Comparison of ENCODE assay signal across 8 cellular contexts in the genomic region with DNA sequence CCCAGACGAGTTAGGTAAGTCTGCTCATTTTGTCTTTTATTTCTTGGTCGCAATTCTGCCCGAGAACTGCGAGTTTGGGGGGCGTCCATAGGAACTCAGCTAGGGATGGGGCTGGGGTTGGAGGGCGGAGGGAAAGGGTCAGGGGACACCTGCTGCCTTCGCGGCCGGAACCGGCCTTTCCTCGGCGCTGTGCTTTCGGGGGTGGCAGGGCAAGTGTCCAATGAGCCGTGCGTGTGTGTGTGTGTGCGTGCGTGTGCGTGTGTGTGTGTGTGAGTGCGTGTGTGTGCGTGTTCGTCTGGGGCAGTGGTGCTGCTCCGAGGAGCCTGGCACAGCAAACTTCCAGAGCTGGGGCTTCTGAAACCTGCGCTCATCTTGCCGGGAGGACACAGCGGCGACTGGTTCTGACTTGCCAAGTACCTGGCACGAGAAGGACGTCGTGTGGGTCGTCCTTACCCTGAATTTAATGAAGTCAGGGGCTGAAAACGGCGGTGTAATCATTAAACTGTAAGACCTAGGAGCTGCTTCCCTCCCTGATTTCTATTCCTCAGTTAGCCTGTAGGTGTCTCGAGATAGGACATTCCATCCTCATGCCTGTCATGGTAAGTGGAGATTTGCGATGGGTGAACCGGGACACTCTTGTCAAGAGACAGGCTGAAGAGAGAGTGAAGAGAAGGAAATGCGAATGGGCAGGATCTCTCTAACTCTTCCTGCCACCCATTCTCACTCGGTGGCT. TPM values are rescaled to one million over a fixed set of nuclear protein-coding genes. Genes with fewer than 3 reads are reported as not detected.
DNase-seq lines count a peak whose midpoint lies in the region; ATAC-seq, FAIRE-seq and TF ChIP-seq lines count a peak whose summit lies in the region.

No MANE protein-coding gene starts in this region.

- H4K20me1 ChIP-seq in neural progenitor cell (ENCODE audit: low read depth): no peaks in the 10 kb centered on the region

- H3K27ac ChIP-seq in gastroesophageal sphincter (peak overlapping the region; percentile 49 to 87 (median 86)), neural progenitor cell (no peak overlapping the region)

- FAIRE-seq in D721Med (lab: Jason Lieb, UNC): no peak

- no peaks in the 10 kb centered on the region for H3F3A ChIP-seq in neural progenitor cell (ENCODE audit: low read depth)

- peaks cover 3% of the 10 kb centered on the region for H3K79me2 ChIP-seq in neural progenitor cell (ENCODE audit: low read depth)

- no peak for TF ChIP-seq EP300 in gastroesophageal sphincter (IDR thresholded peaks at IDR 0.05)

- no peaks in the 10 kb centered on the region for H3K9me3 ChIP-seq in gastroesophageal sphincter
- no peaks in the 10 kb centered on the region for H3K9me3 ChIP-seq in neural progenitor cell (ENCODE audit: low read depth)

- peaks cover 13% of the 10 kb centered on the region for H3K4me1 Mint-ChIP-seq in activated CD8-positive, alpha-beta T cell treated with anti-CD3 and anti-CD28 coated beads for 36 hours (ENCODE audit: low read depth)
- peaks cover 29% of the 10 kb centered on the region for H3K4me1 Mint-ChIP-seq in neural progenitor cell

- H3K27me3 Mint-ChIP-seq in activated CD8-positive, alpha-beta T cell treated with anti-CD3 and anti-CD28 coated beads for 36 hours: peaks cover 32% of the 10 kb centered on the region
- peaks cover 7% of the 10 kb centered on the region for H3K27me3 Mint-ChIP-seq in neural progenitor cell (ENCODE audit: insufficient read depth, low read depth)

- 0% methylated on average over 6 to 8 of the region's 37 CpGs for WGBS in gastroesophageal sphincter (ENCODE audit: low coverage in 1 of 2), 2 donors

- H3K9me3 Mint-ChIP-seq in activated CD8-positive, alpha-beta T cell treated with anti-CD3 and anti-CD28 coated beads for 36 hours: no peaks in the 10 kb centered on the region
- no peaks in the 10 kb centered on the region for H3K9me3 Mint-ChIP-seq in neural progenitor cell

- no peak overlapping the region for H3K9ac ChIP-seq in neural progenitor cell

- H3K4me2 ChIP-seq in neural progenitor cell: peak overlapping the region; percentile 79

- TF ChIP-seq CTCF in D721Med (IDR thresholded peaks at IDR 0.05; ENCODE audit: insufficient read depth, missing control alignments): peak; percentile 44
- no peak for TF ChIP-seq CTCF in activated CD8-positive, alpha-beta T cell treated with anti-CD3 and anti-CD28 coated beads for 36 hours (IDR thresholded peaks at IDR 0.05)
- peak; percentile 44 to 74 (median 70) for TF ChIP-seq CTCF in gastroesophageal sphincter (IDR thresholded peaks at IDR 0.05)
- peak; percentile 58 for TF ChIP-seq CTCF in neural progenitor cell (IDR thresholded peaks at IDR 0.05)

- TF ChIP-seq POLR2A in gastroesophageal sphincter (IDR thresholded peaks at IDR 0.05): no peak

- H3K4me3 ChIP-seq in gastroesophageal sphincter: peak overlapping the region; percentile 54 to 85
- H3K4me3 ChIP-seq in neural progenitor cell: peak overlapping the region; percentile 51

- peak overlapping the region; percentile 95 for H2AFZ ChIP-seq in neural progenitor cell (replicated peaks)

- POLR2A ChIA-PET in activated CD8-positive, alpha-beta T cell treated with anti-CD3 and anti-CD28 coated beads for 36 hours (lab: Charles Lee): interaction anchor here (1.0 kb wide), 1 partner anchor 10 kb away, joined by 3 read pairs; no protein-coding TSS in a partner anchor

- peak overlapping the region; percentile 56 for H3K4me3 Mint-ChIP-seq in activated CD8-positive, alpha-beta T cell treated with anti-CD3 and anti-CD28 coated beads for 36 hours
- peak overlapping the region; percentile 97 for H3K4me3 Mint-ChIP-seq in neural progenitor cell

- H3K36me3 ChIP-seq in gastroesophageal sphincter (no peaks in the 10 kb centered on the region), neural progenitor cell (no peaks in the 10 kb centered on the region)

- intact Hi-C loops in activated CD8-positive, alpha-beta T cell treated with anti-CD3 and anti-CD28 coated beads for 36 hours (cut with micrococcal nuclease): no loop called here

- H3K27ac Mint-ChIP-seq in activated CD8-positive, alpha-beta T cell treated with anti-CD3 and anti-CD28 coated beads for 36 hours: no peak overlapping the region
- H3K27ac Mint-ChIP-seq in neural progenitor cell: peak overlapping the region; percentile 72

- no peaks in the 10 kb centered on the region for H3K36me3 Mint-ChIP-seq in activated CD8-positive, alpha-beta T cell treated with anti-CD3 and anti-CD28 coated beads for 36 hours (ENCODE audit: low read depth)
- H3K36me3 Mint-ChIP-seq in neural progenitor cell: peaks cover 2% of the 10 kb centered on the region

- CTCF ChIA-PET in activated CD8-positive, alpha-beta T cell treated with anti-CD3 and anti-CD28 coated beads for 36 hours (lab: Charles Lee): interaction anchor here (0.6 to 1.4 kb wide), 5 partner anchors 15 to 218 kb away, joined by 3 read pairs; no protein-coding TSS in a partner anchor

- H3K4me1 ChIP-seq in gastroesophageal sphincter (peaks cover 3 to 69% (median 9%) of the 10 kb centered on the region in 3 donors), neural progenitor cell (peaks cover 8% of the 10 kb centered on the region)

- H3K27me3 ChIP-seq in gastroesophageal sphincter: no peaks in the 10 kb centered on the region
- peaks cover 28% of the 10 kb centered on the region for H3K27me3 ChIP-seq in neural progenitor cell

- ATAC-seq in GM21529 (IDR thresholded peaks at IDR 0.05; ENCODE audit: unreplicated experiment): peak; percentile 62
- peak; percentile 55 for ATAC-seq in activated CD8-positive, alpha-beta T cell treated with anti-CD3 and anti-CD28 coated beads for 36 hours
- peak; percentile 69 for ATAC-seq in gastroesophageal sphincter
- no peak for ATAC-seq in HG02571 (IDR thresholded peaks at IDR 0.05; ENCODE audit: unreplicated experiment)
- no peak for ATAC-seq in HG03095 (IDR thresholded peaks at IDR 0.05; ENCODE audit: unreplicated experiment)

- DNase-seq in D721Med (ENCODE audit: insufficient read length, low spot score): peak; percentile 53
- DNase-seq in NCI-H2029 (lab: John Stamatoyannopoulos, UW): peak; percentile 42
- peak; percentile 5 for DNase-seq in activated CD8-positive, alpha-beta T cell treated with anti-CD3 and anti-CD28 coated beads for 36 hours
- peak; percentile 71 for DNase-seq in neural progenitor cell (ENCODE audit: low spot score)

RNA-seq across cellular contexts. Expression of gene AMOTL1, which starts 27.0 kb away (rescaled TPM):
- total RNA-seq in activated CD8-positive, alpha-beta T cell treated with anti-CD3 and anti-CD28 coated beads for 36 hours: 1 to 10 TPM; 1.5 to 1.7 TPM
- total RNA-seq in gastroesophageal sphincter (100 to 1,000 TPM; 136 to 215 (median 176) TPM), neural progenitor cell (ENCODE audit: low replicate concordance) (22.6 and 29.5 TPM in 2 replicates)

Comparison
In these comparisons a context has a peak if more than half of its experiments do, and no peak if none do; other contexts are left out.
1. DNase-seq: peak in every context shown above with its lines; median percentile 71 in neural progenitor cell; 53 in D721Med; 42 in NCI-H2029; 5 in activated CD8-positive, alpha-beta T cell treated with anti-CD3 and anti-CD28 coated beads for 36 hours.
2. ATAC-seq: peak in GM21529 (single experiment), activated CD8-positive, alpha-beta T cell treated with anti-CD3 and anti-CD28 coated beads for 36 hours (single experiment) and gastroesophageal sphincter (single experiment); none in HG02571 (single experiment) and HG03095 (single experiment).